ENCODE assay signal across 30 cellular contexts in the genomic region with DNA sequence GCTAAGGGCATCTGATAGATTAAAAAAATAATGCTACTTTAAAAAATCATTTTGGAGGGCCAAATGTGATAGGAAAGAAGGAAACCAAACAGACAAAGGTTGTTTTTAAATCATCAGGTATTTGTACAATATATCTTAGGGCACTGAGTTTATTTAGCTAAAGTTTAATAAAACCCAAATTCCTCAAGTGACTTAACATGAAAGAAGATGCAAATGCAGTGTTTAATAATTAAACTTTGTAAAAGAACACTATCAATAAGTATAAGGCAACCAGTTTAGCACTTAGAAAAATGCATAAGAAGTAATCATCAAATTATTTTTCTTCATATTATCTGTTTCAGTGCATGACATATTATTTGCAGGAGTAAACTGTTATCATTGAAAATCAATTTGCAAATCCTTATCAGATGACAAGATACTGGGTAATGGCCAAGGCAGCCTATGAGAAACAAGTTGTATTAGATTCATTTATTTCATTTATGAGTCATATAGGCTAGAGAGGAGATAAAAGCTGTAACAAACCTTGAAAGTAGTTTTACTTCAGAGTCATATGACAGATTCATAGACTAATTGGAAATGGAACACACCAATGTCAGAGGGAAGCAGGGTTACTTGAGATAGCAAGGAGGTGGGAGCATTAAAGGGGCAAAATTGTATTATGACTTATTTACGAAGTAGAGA.
DNase-seq lines count a peak whose midpoint lies in the region; ATAC-seq and TF ChIP-seq lines count a peak whose summit lies in the region.
"Had no signal": no experiment of that assay in that cellular context is flagged by ENCODE, and none has a peak within 500 bp of the region (broad histone marks: within the 10 kb centered on the region; RNA-seq: fewer than 3 reads in every experiment).

No MANE protein-coding gene starts in this region.

- 67 to 87% methylated on average over 1 of the region's 1 CpG for WGBS in testis, 2 donors

- H3K27ac ChIP-seq in testis = no peak overlapping the region
- H3K27ac ChIP-seq: BLaER1 treated with 17β-estradiol and CSF1 and Interleukin-3, amounts not matched to agents 10 nM and 100 nM; body of pancreas; SJCRH30; thoracic aorta had no signal

- TF ChIP-seq POLR2A in testis (IDR thresholded peaks at IDR 0.05) = no peak

- TF ChIP-seq CTCF in GM10266 (IDR thresholded peaks at IDR 0.05; ENCODE audit: control insufficient read depth, insufficient read depth, low read depth, missing control alignments) = no peak
- no peak for TF ChIP-seq CTCF in testis (IDR thresholded peaks at IDR 0.05)

- H3K9me3 ChIP-seq in testis = no peaks in the 10 kb centered on the region
- H3K9me3 ChIP-seq: BLaER1 treated with 17β-estradiol and CSF1 and Interleukin-3, amounts not matched to agents 10 nM and 100 nM; body of pancreas; Caco-2; SJCRH30; thoracic aorta had no signal

- intact Hi-C loops in testis (cut with DNase I; ENCODE audit: low total_unique reads) = no loop called here

- DNase-seq in HS-27A (ENCODE audit: low read depth) (peak; percentile 2), kidney glomerular epithelial cell (lab: John Stamatoyannopoulos, UW) (peak; percentile 24), GM10266 (ENCODE audit: extremely low spot score) (no peak), testis (no peak)
- no peak for DNase-seq in activated naive CD4-positive, alpha-beta T cell (lab: John Stamatoyannopoulos, UW)
- no peak for DNase-seq in activated naive CD4-positive, alpha-beta T cell treated with Interleukin-2 at 50 U/mL for 16 hours
- DNase-seq: activated CD4-positive, CD25-positive, alpha-beta regulatory T cell treated with anti-CD3 and anti-CD28 coated beads, Interleukin-2, amount 50 U/mL, for 72 hours; activated CD8-positive, alpha-beta T cell treated with anti-CD3 and anti-CD28 coated beads, Interleukin-2, amount 10 ng/mL, durations not matched to agents 7 days and 5 days; activated effector memory CD4-positive, alpha-beta T cell treated with anti-CD3 and anti-CD28 coated beads, Interleukin-2, amount 50 U/mL, for 16 hours; activated naive CD8-positive, alpha-beta T cell treated with anti-CD3 and anti-CD28 coated beads, Interleukin-2, amount 50 U/mL, for 24 hours; activated T-cell treated with anti-CD3 and anti-CD28 coated beads for 4 hours; body of pancreas; Caco-2; effector CD4-positive, alpha-beta T cell; erythroblast; foreskin melanocyte; H7; Kasumi-1; naive B cell; NCI-H187; NCI-H69; occipital lobe; SJCRH30; stimulated activated CD4-positive, alpha-beta T cell treated with anti-CD3 and anti-CD28 coated beads, Interleukin-4, amount 100 ng/mL, for 24 hours; stimulated activated naive B cell treated with anti-CD40 and anti-IgM and Interleukin-4, amounts not matched to agents 10 μg/mL and 1 μg/mL and 100 μg/mL, for 72 hours had no signal

- no peaks in the 10 kb centered on the region for H3K27me3 ChIP-seq in testis
- H3K27me3 ChIP-seq: BLaER1 treated with 17β-estradiol and CSF1 and Interleukin-3, amounts not matched to agents 10 nM and 100 nM; body of pancreas; SJCRH30 had no signal

- H3K4me3 ChIP-seq in testis = no peak overlapping the region
- H3K4me3 ChIP-seq: BLaER1 treated with 17β-estradiol and CSF1 and Interleukin-3, amounts not matched to agents 10 nM and 100 nM; body of pancreas; SJCRH30; thoracic aorta had no signal

- ATAC-seq in GM18511 (IDR thresholded peaks at IDR 0.05; ENCODE audit: unreplicated experiment) (peak; percentile 80), HG02759 (IDR thresholded peaks at IDR 0.05; ENCODE audit: unreplicated experiment) (peak; percentile 74)
- ATAC-seq: activated CD8-positive, alpha-beta T cell treated with anti-CD3 and anti-CD28 coated beads, Interleukin-2, amount 10 ng/mL, durations not matched to agents 7 days and 5 days; activated naive CD8-positive, alpha-beta T cell treated with anti-CD3 and anti-CD28 coated beads, Interleukin-2, amount 50 U/mL, for 24 hours; body of pancreas; left lobe of liver; stimulated activated naive B cell treated with anti-CD40 and anti-IgM and Interleukin-4, amounts not matched to agents 10 μg/mL and 1 μg/mL and 100 μg/mL, for 72 hours had no signal

- no peaks in the 10 kb centered on the region for H3K4me1 ChIP-seq in testis
- H3K4me1 ChIP-seq: BLaER1 treated with 17β-estradiol and CSF1 and Interleukin-3, amounts not matched to agents 10 nM and 100 nM; body of pancreas; Caco-2; SJCRH30 had no signal

- H3K36me3 ChIP-seq in testis (ENCODE audit: low read depth, missing control alignments) = no peaks in the 10 kb centered on the region
- H3K36me3 ChIP-seq: BLaER1 treated with 17β-estradiol and CSF1 and Interleukin-3, amounts not matched to agents 10 nM and 100 nM; SJCRH30; thoracic aorta had no signal

Comparison
In these comparisons a context has a peak if more than half of its experiments do, and no peak if none do; other contexts are left out.
1. DNase-seq: peak in HS-27A (single experiment) and kidney glomerular epithelial cell (single experiment); none in GM10266 (single experiment), activated naive CD4-positive, alpha-beta T cell (0 of 4), testis (single experiment) and activated naive CD4-positive, alpha-beta T cell treated with Interleukin-2 at 50 U/mL for 16 hours (single experiment).